In the genomic region with DNA sequence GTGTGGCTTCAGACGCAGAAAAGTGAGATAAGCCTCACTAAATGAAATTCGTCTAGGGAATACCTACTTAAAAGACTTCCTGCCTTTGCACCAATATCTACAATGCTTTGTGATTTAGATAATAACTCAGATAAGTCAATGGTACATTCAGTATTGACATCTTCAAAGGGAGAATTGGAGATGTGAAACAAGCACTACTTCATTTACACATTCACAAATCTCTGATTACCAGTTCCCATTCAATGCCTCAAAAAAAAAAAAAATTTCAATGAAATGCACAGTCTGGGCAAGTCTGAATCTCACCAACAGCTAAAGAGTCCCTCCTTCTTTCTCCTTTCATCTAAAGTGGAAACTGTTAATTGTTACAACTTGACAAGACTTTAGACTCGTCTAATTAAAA, we compare ENCODE assay signal across 11 cellular contexts. TPM values are rescaled to one million over a fixed set of nuclear protein-coding genes. Genes with fewer than 3 reads are reported as not detected.
A peak's percentile ranks its signal among the peaks of the same experiment; 100 is the strongest.
DNase-seq lines count a peak whose midpoint lies in the region; ATAC-seq and TF ChIP-seq lines count a peak whose summit lies in the region.
"Had no signal": no experiment of that assay in that cellular context is flagged by ENCODE, and none has a peak within 500 bp of the region (broad histone marks: within the 10 kb centered on the region; RNA-seq: fewer than 3 reads in every experiment).

No MANE protein-coding gene starts in this region.

- H3K79me2 ChIP-seq in DND-41 (ENCODE audit: insufficient read depth, low read length) (peaks cover 86% of the 10 kb centered on the region), OCI-LY7 (ENCODE audit: insufficient read depth, low read depth, low read length) (peaks cover 83% of the 10 kb centered on the region)

- TF ChIP-seq CTCF in DND-41 (IDR thresholded peaks at IDR 0.05; ENCODE audit: borderline replicate concordance, extremely low read depth, low read length, poor library complexity, severe bottlenecking), result no peak
- TF ChIP-seq CTCF in OCI-LY7 (conservative IDR thresholded peaks at IDR 0.05; ENCODE audit: low read length), result no peak
- TF ChIP-seq CTCF in progenitor cell of endocrine pancreas (IDR thresholded peaks at IDR 0.05; ENCODE audit: unreplicated experiment), result no peak

- BruUV-seq in OCI-LY7 (replicated peaks; lab: Mats Ljungman, UMichigan), result TSS peak; percentile 25

- intact Hi-C loops in OCI-LY7 (cut with micrococcal nuclease; ENCODE audit: unreplicated experiment), result no loop called here

- peaks cover 62% of the 10 kb centered on the region for H3K36me3 ChIP-seq in DND-41 (ENCODE audit: insufficient read depth, low read length)
- H3K36me3 ChIP-seq in OCI-LY7 (ENCODE audit: insufficient read depth, low read length), result peaks cover 72% of the 10 kb centered on the region
- H3K36me3 ChIP-seq in endocrine pancreas (ENCODE audit: control insufficient read depth, insufficient read depth, low read length), result no peaks in the 10 kb centered on the region

- H3K36me3 Mint-ChIP-seq in progenitor cell of endocrine pancreas (ENCODE audit: insufficient read depth), result peaks cover 12% of the 10 kb centered on the region

- H3K27me3 Mint-ChIP-seq in progenitor cell of endocrine pancreas, result no peaks in the 10 kb centered on the region

- no peak for ATAC-seq in DND-41 (ENCODE audit: insufficient read depth, low read depth)
- ATAC-seq: activated CD4-positive, CD25-positive, alpha-beta regulatory T cell treated with anti-CD3 and anti-CD28 coated beads, Interleukin-2, amount 50 U/mL, for 24 hours had no signal

- H3K4me3 Mint-ChIP-seq in progenitor cell of endocrine pancreas (ENCODE audit: low read depth), result peak overlapping the region; percentile 91

- DNase-seq in DND-41 (no peak), OCI-LY7 (ENCODE audit: low spot score) (no peak), progenitor cell of endocrine pancreas (ENCODE audit: low spot score, unreplicated experiment) (no peak), Kasumi-1 (lab: John Stamatoyannopoulos, UW) (no peak), NCI-H526 treated with DMSO at 0.1 percent for 48 hours (lab: John Stamatoyannopoulos, UW) (no peak), SIG-M5 treated with dmso at 0.1 percent for 504 hours (lab: John Stamatoyannopoulos, UW; ENCODE audit: unreplicated experiment) (no peak)
- no peak for DNase-seq in stimulated activated CD4-positive, alpha-beta T cell treated with anti-CD3 and anti-CD28 coated beads, Interleukin-4, amount 100 ng/mL, for 1 hour
- DNase-seq: mesendoderm, NCI-H446 had no signal

- no peaks in the 10 kb centered on the region for H3K9me2 ChIP-seq in OCI-LY7 (ENCODE audit: insufficient read depth, low read length)

- H3K4me3 ChIP-seq in DND-41 (ENCODE audit: low read depth in 1 of 2, low read length in 2 of 2) (peak overlapping the region in 1 of 2 experiments; percentile 80; a peak in 1 of 4 replicates), OCI-LY7 (ENCODE audit: low read depth, low read length, poor library complexity, severe bottlenecking) (peak overlapping the region; percentile 80), endocrine pancreas (ENCODE audit: control insufficient read depth, insufficient read depth, low read length) (peak overlapping the region; percentile 45)

- no peaks in the 10 kb centered on the region for H3K9me3 Mint-ChIP-seq in progenitor cell of endocrine pancreas (ENCODE audit: low read depth)

- H2AFZ ChIP-seq in DND-41 (ENCODE audit: low read depth, low read length) (no peak overlapping the region), OCI-LY7 (ENCODE audit: low read length) (no peak overlapping the region)

- H3K27ac ChIP-seq in DND-41 (ENCODE audit: low read length), result peak overlapping the region; percentile 8; the same call in 1 of the 2 replicates
- H3K27ac ChIP-seq in OCI-LY7 (ENCODE audit: low read depth, low read length, poor library complexity, severe bottlenecking), result no peak overlapping the region

- POLR2A ChIA-PET in OCI-LY7 (lab: Charles Lee), result interaction anchor here (0.7 kb wide), 1 partner anchor 161 kb away, joined by 3 read pairs; no protein-coding TSS in a partner anchor

- peak overlapping the region; percentile 49 for H3K27ac Mint-ChIP-seq in progenitor cell of endocrine pancreas

- H3K4me1 ChIP-seq in DND-41 (ENCODE audit: insufficient read depth, low read length), result peaks cover 36% of the 10 kb centered on the region
- H3K4me1 ChIP-seq in OCI-LY7 (ENCODE audit: insufficient read depth, low read length, poor library complexity, severe bottlenecking), result peaks cover 28% of the 10 kb centered on the region
- peaks cover 22% of the 10 kb centered on the region for H3K4me1 ChIP-seq in endocrine pancreas (ENCODE audit: control insufficient read depth, insufficient read depth, low read length)

- H4K20me1 ChIP-seq in DND-41 (ENCODE audit: insufficient read depth, low read length) (peaks cover 61% of the 10 kb centered on the region), OCI-LY7 (ENCODE audit: insufficient read depth, low read length) (peaks cover 6% of the 10 kb centered on the region)

- H3K4me2 ChIP-seq in DND-41 (ENCODE audit: insufficient read depth, low read length), result peak overlapping the region; percentile 91
- peak overlapping the region; percentile 84 for H3K4me2 ChIP-seq in OCI-LY7 (ENCODE audit: low read length)

- H3K4me1 Mint-ChIP-seq in progenitor cell of endocrine pancreas (ENCODE audit: low read depth), result peaks cover 19% of the 10 kb centered on the region

- no peaks in the 10 kb centered on the region for H3K27me3 ChIP-seq in DND-41 (ENCODE audit: insufficient read depth, low read length, poor library complexity)
- H3K27me3 ChIP-seq in endocrine pancreas (ENCODE audit: control insufficient read depth, insufficient read depth, low read length), result no peaks in the 10 kb centered on the region

- H3K9ac ChIP-seq in DND-41 (ENCODE audit: low read depth, low read length), result peak overlapping the region; percentile 77; the same call in 1 of the 2 replicates
- H3K9ac ChIP-seq in endocrine pancreas (ENCODE audit: control insufficient read depth, insufficient read depth, low read length), result no peak overlapping the region

- H3K9me3 ChIP-seq in DND-41 (ENCODE audit: insufficient read depth, low read length, severe bottlenecking) (no peaks in the 10 kb centered on the region), OCI-LY7 (ENCODE audit: low read length) (no peaks in the 10 kb centered on the region), endocrine pancreas (ENCODE audit: control insufficient read depth, low read length) (no peaks in the 10 kb centered on the region)

- CTCF ChIA-PET in OCI-LY7 (lab: Charles Lee; ENCODE audit: unreplicated experiment), result no interaction called here

RNA-seq across cellular contexts. Expression of gene PHF12, which starts 3.7 kb away (rescaled TPM):
- total RNA-seq in OCI-LY7 (2014; rRNA removed; shearing (Covaris generic)), result 40.6 and 43.2 TPM in 2 replicates
- total RNA-seq in OCI-LY7 (2022), result 62.5 and 66.7 TPM in 2 replicates
- total RNA-seq in progenitor cell of endocrine pancreas, result 70.4 and 71.8 TPM in 2 replicates

RNA-seq across cellular contexts. Expression of gene DHRS13, which starts 44.8 kb away (rescaled TPM):
- total RNA-seq in OCI-LY7 (2014; rRNA removed; shearing (Covaris generic)), result 27.1 and 28.4 TPM in 2 replicates
- total RNA-seq in OCI-LY7 (2022) (27.2 and 29.2 TPM in 2 replicates), progenitor cell of endocrine pancreas (22.4 and 25.9 TPM in 2 replicates)

RNA-seq across cellular contexts. Expression of gene FLOT2, which starts 50.1 kb away (rescaled TPM):
- 43.5 and 46.5 TPM in 2 replicates for total RNA-seq in OCI-LY7 (2014; rRNA removed; shearing (Covaris generic))
- total RNA-seq in OCI-LY7 (2022) (110 and 122 TPM in 2 replicates), progenitor cell of endocrine pancreas (125 and 131 TPM in 2 replicates)

RNA-seq across cellular contexts. Expression of gene SEZ6, which starts 58.2 kb away (rescaled TPM):
- total RNA-seq in OCI-LY7 (2014; rRNA removed; shearing (Covaris generic)), result not detected in 2 replicates
- total RNA-seq in OCI-LY7 (2022), result 0.53 TPM in 1 of 2 replicates, not detected in the other
- total RNA-seq in progenitor cell of endocrine pancreas, result 9.8 and 10.1 TPM in 2 replicates
